29 cellular contexts compared by ENCODE assay signal in genomic region chr10:50544095-50544856, GRCh38.
A peak's percentile ranks its signal among the peaks of the same experiment; 100 is the strongest.
DNase-seq lines count a peak whose midpoint lies in the region; ATAC-seq, FAIRE-seq and TF ChIP-seq lines count a peak whose summit lies in the region.
"Had no signal": no experiment of that assay in that cellular context is flagged by ENCODE, and none has a peak within 500 bp of the region (broad histone marks: within the 10 kb centered on the region; RNA-seq: fewer than 3 reads in every experiment).

No MANE protein-coding gene starts in this region.

- no peak overlapping the region for H3K27ac ChIP-seq in HEK293 (ENCODE audit: extremely low read depth, low read depth, low read length)
- no peak overlapping the region for H3K27ac ChIP-seq in heart right ventricle
- H3K27ac ChIP-seq: HL-60, stomach, thyroid gland, vagina had no signal

- peaks cover 78% of the 10 kb centered on the region for H3K4me1 Mint-ChIP-seq in activated CD4-positive, alpha-beta T cell treated with anti-CD3 and anti-CD28 coated beads for 36 hours
- peaks cover 89% of the 10 kb centered on the region for H3K4me1 Mint-ChIP-seq in activated naive CD8-positive, alpha-beta T cell (ENCODE audit: low read depth)

- H3K4me1 ChIP-seq in HEK293 (ENCODE audit: control insufficient read depth, insufficient read depth, low read length) (no peaks in the 10 kb centered on the region), heart right ventricle (peaks cover 3 to 55% (median 31%) of the 10 kb centered on the region in 9 donors)
- H3K4me1 ChIP-seq: vagina had no signal

- CTCF ChIA-PET in activated CD4-positive, alpha-beta T cell treated with anti-CD3 and anti-CD28 coated beads for 36 hours (lab: Charles Lee) = interaction anchor here (1.0 to 1.6 kb wide), 3 partner anchors 8 to 93 kb away, joined by 4 to 5 read pairs (median 4); no protein-coding TSS in a partner anchor
- CTCF ChIA-PET in HEK293 (lab: Yijun Ruan, JAX) = interaction anchor here (0.7 to 0.9 kb wide), 3 partner anchors 9 to 151 kb away, joined by 3 to 4 read pairs (median 3); no protein-coding TSS in a partner anchor

- WGBS in heart right ventricle, 2 donors = 84 to 95% methylated on average over 3 of the region's 3 CpGs

- no peaks in the 10 kb centered on the region for H3K27me3 Mint-ChIP-seq in activated CD4-positive, alpha-beta T cell treated with anti-CD3 and anti-CD28 coated beads for 36 hours
- no peaks in the 10 kb centered on the region for H3K27me3 Mint-ChIP-seq in activated naive CD8-positive, alpha-beta T cell

- peak overlapping the region; percentile 78 for H3K27ac Mint-ChIP-seq in activated CD4-positive, alpha-beta T cell treated with anti-CD3 and anti-CD28 coated beads for 36 hours
- H3K27ac Mint-ChIP-seq in activated naive CD8-positive, alpha-beta T cell = peak overlapping the region; percentile 88
- H3K27ac Mint-ChIP-seq: brain had no signal

- FAIRE-seq in islet of Langerhans (lab: Jason Lieb, UNC) = peak; percentile 81
- FAIRE-seq: endometrium had no signal

- H3K27me3 ChIP-seq in heart right ventricle = no peaks in the 10 kb centered on the region
- H3K27me3 ChIP-seq: stomach, thyroid gland, vagina had no signal

- no peak for ATAC-seq in activated CD4-positive, alpha-beta T cell treated with anti-CD3 and anti-CD28 coated beads for 36 hours
- ATAC-seq in heart right ventricle (no peak), HG03469 (IDR thresholded peaks at IDR 0.05; ENCODE audit: unreplicated experiment) (no peak)
- ATAC-seq: left colon, right cardiac atrium, Right ventricle myocardium inferior had no signal

- POLR2A ChIA-PET in activated CD4-positive, alpha-beta T cell treated with anti-CD3 and anti-CD28 coated beads for 36 hours (lab: Charles Lee) = no interaction called here
- POLR2A ChIA-PET in HEK293 (lab: Yijun Ruan, JAX) = no interaction called here

- TF ChIP-seq CTCF in HEK293 (tag by site-specific recombination; IDR thresholded peaks at IDR 0.05) = no peak
- TF ChIP-seq CTCF in heart right ventricle (IDR thresholded peaks at IDR 0.05) = no peak

- peaks cover 7% of the 10 kb centered on the region for H3K9me3 Mint-ChIP-seq in activated CD4-positive, alpha-beta T cell treated with anti-CD3 and anti-CD28 coated beads for 36 hours (ENCODE audit: low read depth)
- H3K9me3 Mint-ChIP-seq in activated naive CD8-positive, alpha-beta T cell (ENCODE audit: low read depth) = no peaks in the 10 kb centered on the region
- H3K9me3 Mint-ChIP-seq: CD8-positive, alpha-beta T cell had no signal

- no peaks in the 10 kb centered on the region for H3K36me3 ChIP-seq in HEK293 (ENCODE audit: control insufficient read depth in 2 of 2, insufficient read depth in 1 of 2, low read length in 2 of 2)
- H3K36me3 ChIP-seq in heart right ventricle = no peaks in the 10 kb centered on the region
- H3K36me3 ChIP-seq: stomach, thyroid gland, vagina had no signal

- H3K4me3 ChIP-seq in HEK293 (ENCODE audit: low read depth, low read length) = no peak overlapping the region
- H3K4me3 ChIP-seq in heart right ventricle = no peak overlapping the region
- H3K4me3 ChIP-seq: stomach, thyroid gland, vagina had no signal

- H3K9me3 ChIP-seq in HEK293 (ENCODE audit: control insufficient read depth, insufficient read depth, low read depth, low read length) (no peaks in the 10 kb centered on the region), heart right ventricle (peaks cover 0 to 8% (median 7%) of the 10 kb centered on the region in 11 donors)
- H3K9me3 ChIP-seq: stomach, thyroid gland, vagina had no signal

- no peak overlapping the region for H3K4me3 Mint-ChIP-seq in activated CD4-positive, alpha-beta T cell treated with anti-CD3 and anti-CD28 coated beads for 36 hours
- no peak overlapping the region for H3K4me3 Mint-ChIP-seq in activated naive CD8-positive, alpha-beta T cell
- H3K4me3 Mint-ChIP-seq: brain; CD8-positive, alpha-beta T cell had no signal

- H3K36me3 Mint-ChIP-seq in activated CD4-positive, alpha-beta T cell treated with anti-CD3 and anti-CD28 coated beads for 36 hours (ENCODE audit: low read depth) = peaks cover 7% of the 10 kb centered on the region
- H3K36me3 Mint-ChIP-seq in activated naive CD8-positive, alpha-beta T cell = peaks cover 9% of the 10 kb centered on the region
- H3K36me3 Mint-ChIP-seq: CD8-positive, alpha-beta T cell had no signal

- intact Hi-C loops in activated CD4-positive, alpha-beta T cell treated with anti-CD3 and anti-CD28 coated beads for 36 hours (cut with DNase I, micrococcal nuclease) = loop anchor here in 1 of 2 experiments (5.0 to 10.0 kb wide), 2 partner anchors 78 to 191 kb away; partner anchors contain the start of genes ASAH2B and SGMS1
- intact Hi-C loops in heart right ventricle (cut with DNase I) = no loop called here

- DNase-seq in activated CD4-positive, alpha-beta T cell treated with anti-CD3 and anti-CD28 coated beads for 36 hours = no peak
- no peak for DNase-seq in activated CD4-positive, alpha-beta T cell treated with anti-CD3 and anti-CD28 coated beads, Interleukin-2, amount 50 U/mL, for 1 hour
- no peak for DNase-seq in heart right ventricle
- DNase-seq in SIG-M5 (lab: John Stamatoyannopoulos, UW) = no peak
- DNase-seq: activated CD4-positive, CD25-positive, alpha-beta regulatory T cell treated with anti-CD3 and anti-CD28 coated beads, Interleukin-2, amount 50 U/mL, for 72 hours; AML-193; CD8-positive, alpha-beta T cell; cerebellar nuclear complex; DMS 273 treated with DMSO at 0.1 percent for 48 hours; foreskin melanocyte; H7; left colon; NCI-H1417 treated with DMSO at 0.1 percent for 48 hours; NCI-H2081; NCI-H226; NCI-H69; posterior cingulate gyrus; right cardiac atrium; stomach; thyroid gland had no signal

TF ChIP-seq in HEK293, 187 proteins besides CTCF, POLR2A, EP300 and RAD21:
- TF ChIP-seq MZF1 (tag by site-specific recombination; IDR thresholded peaks at IDR 0.05; ENCODE audit: borderline replicate concordance) (peak; percentile 21; the same call in 1 of the 2 replicates), ZNF433 (tag by site-specific recombination; IDR thresholded peaks at IDR 0.05; ENCODE audit: low read depth) (no peak), ZNF580 (tag by site-specific recombination; IDR thresholded peaks at IDR 0.05) (peak; percentile 79; the same call in 1 of the 2 replicates)
